8 cellular contexts compared by ENCODE assay signal in the genomic region with DNA sequence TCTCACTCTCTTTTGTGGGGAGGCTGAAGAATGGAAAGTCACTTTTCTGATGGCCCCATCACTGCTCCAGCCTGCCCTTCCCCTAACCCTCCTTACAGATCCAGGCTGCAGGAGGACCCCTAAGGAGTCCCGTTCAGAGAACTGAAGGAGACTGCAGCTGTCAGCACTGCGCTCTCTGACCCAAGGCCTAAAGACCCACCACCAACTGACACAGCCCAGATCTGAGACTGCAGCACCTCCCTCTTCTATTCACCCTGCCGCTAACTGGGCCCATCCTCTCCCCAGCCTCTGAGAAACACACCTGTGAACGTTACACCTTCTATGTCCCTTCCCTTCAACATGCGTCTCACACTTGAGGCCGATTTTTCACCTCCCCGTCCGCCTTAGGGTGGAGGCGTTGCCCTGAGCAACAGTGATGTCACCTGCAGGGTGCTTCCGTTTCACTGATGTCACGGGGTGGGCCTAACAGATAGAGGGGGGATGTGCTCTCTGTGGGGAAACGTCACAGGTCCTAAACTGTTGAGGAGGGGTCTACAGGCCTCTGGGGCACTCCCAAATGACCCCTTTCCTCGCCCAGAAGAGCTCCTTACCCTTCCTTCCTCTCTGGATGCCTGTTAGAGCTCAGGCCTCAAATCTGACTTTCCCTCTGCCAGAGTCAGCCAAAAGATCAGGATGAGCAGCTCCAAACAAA. TPM values are rescaled to one million over a fixed set of nuclear protein-coding genes. Genes with fewer than 3 reads are reported as not detected.
DNase-seq lines count a peak whose midpoint lies in the region; ATAC-seq lines count a peak whose summit lies in the region.

No MANE protein-coding gene starts in this region.

- DNase-seq in T-helper 22 cell (ENCODE audit: low read depth) (peak; percentile 44), memory B cell (ENCODE audit: low spot score in 2 of 2) (no peak), NCI-H2081 (lab: John Stamatoyannopoulos, UW) (no peak), LoVo (ENCODE audit: low spot score) (no peak), HT-29 (ENCODE audit: low spot score) (no peak)
- peak; percentile 21 for DNase-seq in stimulated activated naive CD4-positive, alpha-beta T cell treated with Interleukin-2 at 50 U/mL for 16 hours (lab: John Stamatoyannopoulos, UW)

- ATAC-seq in memory B cell (ENCODE audit: low read depth): no peak
- ATAC-seq in GM18868 (IDR thresholded peaks at IDR 0.05; ENCODE audit: unreplicated experiment): no peak

- H3K36me3 Mint-ChIP-seq in activated naive CD8-positive, alpha-beta T cell: peaks cover 3% of the 10 kb centered on the region
- peaks cover 3% of the 10 kb centered on the region for H3K36me3 Mint-ChIP-seq in memory B cell

- peaks cover 88% of the 10 kb centered on the region for H3K4me1 Mint-ChIP-seq in activated naive CD8-positive, alpha-beta T cell (ENCODE audit: low read depth)
- H3K4me1 Mint-ChIP-seq in memory B cell: peaks cover 49% of the 10 kb centered on the region

- H3K9me3 Mint-ChIP-seq in activated naive CD8-positive, alpha-beta T cell (ENCODE audit: low read depth): no peaks in the 10 kb centered on the region
- H3K9me3 Mint-ChIP-seq in memory B cell: no peaks in the 10 kb centered on the region

- H3K27ac Mint-ChIP-seq in activated naive CD8-positive, alpha-beta T cell: peak overlapping the region; percentile 72
- peak overlapping the region; percentile 29 for H3K27ac Mint-ChIP-seq in memory B cell

- peak overlapping the region; percentile 68 for H3K4me3 Mint-ChIP-seq in activated naive CD8-positive, alpha-beta T cell
- H3K4me3 Mint-ChIP-seq in memory B cell: no peak overlapping the region

- no peaks in the 10 kb centered on the region for H3K27me3 Mint-ChIP-seq in activated naive CD8-positive, alpha-beta T cell
- no peaks in the 10 kb centered on the region for H3K27me3 Mint-ChIP-seq in memory B cell

RNA-seq across cellular contexts. Expression of a gene that starts 5.1 kb away (rescaled TPM):
- total RNA-seq in HT-29 (2014; rRNA removed; shearing (Covaris generic)): 1.9 and 2.4 TPM in 2 replicates

RNA-seq across cellular contexts. Expression of a gene that starts 20.5 kb away (rescaled TPM):
- total RNA-seq in HT-29 (2014; rRNA removed; shearing (Covaris generic)): 0.03 TPM in 1 of 2 replicates, not detected in the other

Comparison
In these comparisons a context has a peak if more than half of its experiments do, and no peak if none do; other contexts are left out.
1. DNase-seq: peak in T-helper 22 cell (single experiment) and stimulated activated naive CD4-positive, alpha-beta T cell treated with Interleukin-2 at 50 U/mL for 16 hours (single experiment); none in memory B cell (0 of 2), NCI-H2081 (0 of 2), LoVo (single experiment) and HT-29 (single experiment).